ENCODE assay signal across 1 cellular context in genomic region chr5:72149742-72150141, GRCh38.
TF ChIP-seq lines count a peak whose summit lies in the region.

No MANE protein-coding gene starts in this region.

TF ChIP-seq in SK-N-SH, 30 proteins besides CTCF, POLR2A, EP300 and RAD21 (continued from another document):
- TF ChIP-seq PBX3 (IDR thresholded peaks at IDR 0.05) (no peak), MEF2A (IDR thresholded peaks at IDR 0.05; ENCODE audit: borderline replicate concordance, low read depth) (no peak), RXRA (IDR thresholded peaks at IDR 0.05; ENCODE audit: borderline replicate concordance, low read depth) (no peak), IRF3 (IDR thresholded peaks at IDR 0.05; ENCODE audit: low read depth, low read length) (no peak), CHD2 (IDR thresholded peaks at IDR 0.05; ENCODE audit: low read length, partially characterized antibody) (no peak), TCF12 (IDR thresholded peaks at IDR 0.05) (no peak), EZH2phosphoT487 (IDR thresholded peaks at IDR 0.05; ENCODE audit: borderline replicate concordance, low read depth) (no peak), POLR2AphosphoS5 (IDR thresholded peaks at IDR 0.05; ENCODE audit: low read depth, low read length) (no peak), SMC3 (IDR thresholded peaks at IDR 0.05; ENCODE audit: low read depth, low read length) (no peak), TAF1 (IDR thresholded peaks at IDR 0.05; ENCODE audit: borderline replicate concordance, low read depth, low read length) (no peak), USF1 (IDR thresholded peaks at IDR 0.05; ENCODE audit: borderline replicate concordance, low read depth) (no peak), TEAD4 (IDR thresholded peaks at IDR 0.05; ENCODE audit: borderline replicate concordance, insufficient read depth) (no peak)
